Comparison of ENCODE assay signal across 11 cellular contexts in genomic region chr21:18840239-18840638, GRCh38.
DNase-seq lines count a peak whose midpoint lies in the region; ATAC-seq, FAIRE-seq and TF ChIP-seq lines count a peak whose summit lies in the region.
"Had no signal": no experiment of that assay in that cellular context is flagged by ENCODE, and none has a peak within 500 bp of the region (broad histone marks: within the 10 kb centered on the region; RNA-seq: fewer than 3 reads in every experiment).

No MANE protein-coding gene starts in this region.

- peak; percentile 59 for ATAC-seq in HG03457 (IDR thresholded peaks at IDR 0.05; ENCODE audit: unreplicated experiment)
- no peak for ATAC-seq in omental fat pad (ENCODE audit: low FRiP score)
- no peak for ATAC-seq in GM19328 (IDR thresholded peaks at IDR 0.05; ENCODE audit: unreplicated experiment)

- TF ChIP-seq CTCF in RWPE1 (conservative IDR thresholded peaks at IDR 0.05; ENCODE audit: low read depth) (peak; percentile 28), omental fat pad (IDR thresholded peaks at IDR 0.05) (no peak), kidney (IDR thresholded peaks at IDR 0.05; ENCODE audit: borderline replicate concordance, extremely low read depth, insufficient read depth) (no peak)

- no peak for FAIRE-seq in kidney (lab: Jason Lieb, UNC)

- H3K27ac ChIP-seq in RWPE1 (no peak overlapping the region), kidney (ENCODE audit: low read depth in 2 of 2, low read length in 2 of 2) (no peak overlapping the region)

- CTCF ChIA-PET in RWPE1 (lab: Yijun Ruan, JAX) = interaction anchor here (0.7 kb wide), 1 partner anchor 169 kb away, joined by 5 read pairs; no protein-coding TSS in a partner anchor

- no peak overlapping the region for H3K9ac ChIP-seq in kidney (ENCODE audit: low read length in 2 of 2)

- H3K9me3 ChIP-seq in kidney (ENCODE audit: control insufficient read depth in 1 of 2, low read length in 2 of 2) = no peaks in the 10 kb centered on the region

- POLR2A ChIA-PET in RWPE1 (lab: Yijun Ruan, JAX; ENCODE audit: low non-redundant PET) = no interaction called here

- H3K4me3 ChIP-seq in kidney (ENCODE audit: low read length in 2 of 2) = no peak overlapping the region

- H3K36me3 ChIP-seq in kidney (ENCODE audit: control insufficient read depth in 1 of 2, insufficient read depth in 2 of 2, low read length in 2 of 2) = no peaks in the 10 kb centered on the region

- intact Hi-C loops in kidney (cut with DNase I) = no loop called here

- DNase-seq in ELR (ENCODE audit: low read depth) = peak; percentile 10
- DNase-seq in RWPE1 (ENCODE audit: low spot score) = no peak
- peak; percentile 25 for DNase-seq in iPS DF 4.7 (ENCODE audit: extremely low read depth, low spot score)
- DNase-seq in omental fat pad (ENCODE audit: low spot score) = no peak
- no peak for DNase-seq in kidney
- DNase-seq in activated T-cell treated with anti-CD3 and anti-CD28 coated beads, Interleukin-2, amount 50 U/mL, for 1 hour = no peak
- DNase-seq: activated naive CD4-positive, alpha-beta T cell treated with Interleukin-2 at 50 U/mL for 16 hours; foreskin fibroblast; GDM1 had no signal

- no peaks in the 10 kb centered on the region for H3K4me1 ChIP-seq in kidney (ENCODE audit: control insufficient read depth in 1 of 2, insufficient read depth in 1 of 2, low read depth in 1 of 2, low read length in 2 of 2)

Comparison
In these comparisons a context has a peak if more than half of its experiments do, and no peak if none do; other contexts are left out.
1. DNase-seq: peak in ELR (single experiment) and iPS DF 4.7 (single experiment); none in RWPE1 (single experiment), omental fat pad (single experiment), kidney (single experiment) and activated T-cell treated with anti-CD3 and anti-CD28 coated beads, Interleukin-2, amount 50 U/mL, for 1 hour (single experiment).